In genomic region chr12:8537820-8538219, GRCh38 we compare ENCODE assay signal across 13 cellular contexts. TPM values are rescaled to one million over a fixed set of nuclear protein-coding genes. Genes with fewer than 3 reads are reported as not detected.
DNase-seq lines count a peak whose midpoint lies in the region; ATAC-seq, FAIRE-seq and TF ChIP-seq lines count a peak whose summit lies in the region.
"Not testable (repeated sequence)": the region's sequence is repeated elsewhere in the genome, so short reads cannot be mapped to it uniquely, and the experiment has no call there.
"Had no signal": no experiment of that assay in that cellular context is flagged by ENCODE, and none has a peak within 500 bp of the region (broad histone marks: within the 10 kb centered on the region; RNA-seq: fewer than 3 reads in every experiment).

No MANE protein-coding gene starts in this region.

- POLR2A ChIA-PET in OCI-LY7 (lab: Charles Lee) = interaction anchor here (1.8 kb wide), 1 partner anchor 139 kb away, joined by 4 read pairs; no protein-coding TSS in a partner anchor
- POLR2A ChIA-PET in activated CD4-positive, alpha-beta T cell treated with anti-CD3 and anti-CD28 coated beads for 36 hours (lab: Charles Lee) = not testable (repeated sequence)

- H3K27me3 Mint-ChIP-seq in Calu3 (ENCODE audit: unreplicated experiment) (peaks cover 39% of the 10 kb centered on the region), neural crest cell (ENCODE audit: low read depth) (peaks cover 32% of the 10 kb centered on the region)
- H3K27me3 Mint-ChIP-seq in activated CD4-positive, alpha-beta T cell treated with anti-CD3 and anti-CD28 coated beads for 36 hours = peaks cover 31% of the 10 kb centered on the region

- DNase-seq in Calu3 (peak; percentile 8), OCI-LY7 (ENCODE audit: low spot score) (peak; percentile 34), neural crest cell (ENCODE audit: low read depth, low spot score) (peak; percentile 14)
- DNase-seq in GM12892 (ENCODE audit: insufficient read length); fibroblast of mammary gland (ENCODE audit: low read depth): not testable (repeated sequence)
- peak; percentile 17 for DNase-seq in activated CD4-positive, alpha-beta T cell treated with anti-CD3 and anti-CD28 coated beads for 36 hours

- not testable (repeated sequence) for BruUV-seq in Calu3 (replicated peaks; lab: Mats Ljungman, UMichigan); OCI-LY7 (replicated peaks; lab: Mats Ljungman, UMichigan)

- intact Hi-C loops in Calu3 (cut with micrococcal nuclease; ENCODE audit: unreplicated experiment); OCI-LY7 (cut with micrococcal nuclease; ENCODE audit: unreplicated experiment); activated CD4-positive, alpha-beta T cell treated with anti-CD3 and anti-CD28 coated beads for 36 hours (cut with DNase I, micrococcal nuclease): not testable (repeated sequence)

- H3K36me3 Mint-ChIP-seq in Calu3 (ENCODE audit: insufficient read depth, unreplicated experiment); activated CD4-positive, alpha-beta T cell treated with anti-CD3 and anti-CD28 coated beads for 36 hours (ENCODE audit: low read depth); neural crest cell (ENCODE audit: low read depth): not testable (repeated sequence)

- not testable (repeated sequence) for ATAC-seq in activated CD4-positive, alpha-beta T cell treated with anti-CD3 and anti-CD28 coated beads for 36 hours

- not testable (repeated sequence) for H3K4me2 ChIP-seq in OCI-LY7 (ENCODE audit: low read length)

- not testable (repeated sequence) for H3K36me3 ChIP-seq in OCI-LY7 (ENCODE audit: insufficient read depth, low read length)

- H4K20me1 ChIP-seq in OCI-LY7 (ENCODE audit: insufficient read depth, low read length) = not testable (repeated sequence)

- not testable (repeated sequence) for H3K27ac Mint-ChIP-seq in Calu3 (ENCODE audit: unreplicated experiment); activated CD4-positive, alpha-beta T cell treated with anti-CD3 and anti-CD28 coated beads for 36 hours; neural crest cell (ENCODE audit: unreplicated experiment)

- not testable (repeated sequence) for H3K79me2 ChIP-seq in OCI-LY7 (ENCODE audit: insufficient read depth, low read depth, low read length)

- H3K9me3 ChIP-seq in OCI-LY7 (ENCODE audit: low read length) = not testable (repeated sequence)

- H3K4me3 Mint-ChIP-seq in Calu3 (ENCODE audit: low read depth, unreplicated experiment); activated CD4-positive, alpha-beta T cell treated with anti-CD3 and anti-CD28 coated beads for 36 hours; neural crest cell: not testable (repeated sequence)

- not testable (repeated sequence) for H3K27ac ChIP-seq in OCI-LY7 (ENCODE audit: low read depth, low read length, poor library complexity, severe bottlenecking)

- peak; percentile 60 for FAIRE-seq in GM12892 (lab: Jason Lieb, UNC)

- not testable (repeated sequence) for H3K4me1 ChIP-seq in OCI-LY7 (ENCODE audit: insufficient read depth, low read length, poor library complexity, severe bottlenecking)

- H2AFZ ChIP-seq in OCI-LY7 (ENCODE audit: low read length) = not testable (repeated sequence)

- H3K9me3 Mint-ChIP-seq in Calu3 (ENCODE audit: low read depth, unreplicated experiment); activated CD4-positive, alpha-beta T cell treated with anti-CD3 and anti-CD28 coated beads for 36 hours (ENCODE audit: low read depth); neural crest cell: not testable (repeated sequence)

- TF ChIP-seq POLR2A in GM12892 (IDR thresholded peaks at IDR 0.05; ENCODE audit: low read depth, low read length) = not testable (repeated sequence)

- CTCF ChIA-PET in Calu3 (lab: Charles Lee); OCI-LY7 (lab: Charles Lee; ENCODE audit: unreplicated experiment); activated CD4-positive, alpha-beta T cell treated with anti-CD3 and anti-CD28 coated beads for 36 hours (lab: Charles Lee): not testable (repeated sequence)

- not testable (repeated sequence) for H3K4me1 Mint-ChIP-seq in Calu3 (ENCODE audit: low read depth, unreplicated experiment); activated CD4-positive, alpha-beta T cell treated with anti-CD3 and anti-CD28 coated beads for 36 hours; neural crest cell

- H3K4me3 ChIP-seq in OCI-LY7 (ENCODE audit: low read depth, low read length, poor library complexity, severe bottlenecking); fibroblast of mammary gland (ENCODE audit: control insufficient read depth, low read depth, low read length): not testable (repeated sequence)

- TF ChIP-seq CTCF in Calu3 (IDR thresholded peaks at IDR 0.05; ENCODE audit: unreplicated experiment) = not testable (repeated sequence)
- TF ChIP-seq CTCF in LNCAP (IDR thresholded peaks at IDR 0.05) = peak; percentile 45
- TF ChIP-seq CTCF in OCI-LY7 (conservative IDR thresholded peaks at IDR 0.05; ENCODE audit: low read length) = peak; percentile 64
- peak; percentile 18 for TF ChIP-seq CTCF in fibroblast of mammary gland (conservative IDR thresholded peaks at IDR 0.05; ENCODE audit: control insufficient read depth, insufficient read depth, low read depth, low read length)
- peak; percentile 53 for TF ChIP-seq CTCF in neural crest cell (conservative IDR thresholded peaks at IDR 0.05)

- not testable (repeated sequence) for H3K9me2 ChIP-seq in OCI-LY7 (ENCODE audit: insufficient read depth, low read length)

RNA-seq across cellular contexts. Expression of gene CLEC4E, which starts 2.9 kb away (rescaled TPM):
- total RNA-seq in Calu3 (2022) = not detected in 2 replicates
- not detected for polyA plus RNA-seq in GM12892 (2012; ENCODE audit: missing spikeins)
- not detected in 2 replicates for total RNA-seq in OCI-LY7 (2014; rRNA removed; shearing (Covaris generic))
- not detected in 2 replicates for total RNA-seq in OCI-LY7 (2022)
- not detected for total RNA-seq in activated CD4-positive, alpha-beta T cell treated with anti-CD3 and anti-CD28 coated beads for 36 hours
- total RNA-seq in neural crest cell = not detected in 2 replicates
- total RNA-seq: activated CD8-positive, alpha-beta memory T cell treated with anti-CD3 and anti-CD28 coated beads, Interleukin-2, amount 10 ng/mL, durations not matched to agents 7 days and 5 days; activated T-helper 1 cell treated with anti-CD3 and anti-CD28 coated beads, Interleukin-12 subunit alpha, Interleukin-12 subunit beta, Interleukin-2, Interleukin-4 antibody, amounts not matched to agents 30 ng/mL and 10 ng/mL and 1 ng/mL, durations not matched to agents 14 hours and 24 hours and 36 hours; left colon; naive thymus-derived CD8-positive, alpha-beta T cell; temporal lobe had no signal

RNA-seq across cellular contexts. Expression of gene CLEC4D, which starts 24.5 kb away (rescaled TPM):
- total RNA-seq in Calu3 (2022) (not detected in 2 replicates), OCI-LY7 (2022) (not detected in 2 replicates), neural crest cell (not detected in 2 replicates)
- not detected for polyA plus RNA-seq in GM12892 (2012; ENCODE audit: missing spikeins)
- not detected in 2 replicates for total RNA-seq in OCI-LY7 (2014; rRNA removed; shearing (Covaris generic))
- not detected for total RNA-seq in activated CD4-positive, alpha-beta T cell treated with anti-CD3 and anti-CD28 coated beads for 36 hours
- total RNA-seq: activated CD8-positive, alpha-beta memory T cell treated with anti-CD3 and anti-CD28 coated beads, Interleukin-2, amount 10 ng/mL, durations not matched to agents 7 days and 5 days; activated T-helper 1 cell treated with anti-CD3 and anti-CD28 coated beads, Interleukin-12 subunit alpha, Interleukin-12 subunit beta, Interleukin-2, Interleukin-4 antibody, amounts not matched to agents 30 ng/mL and 10 ng/mL and 1 ng/mL, durations not matched to agents 14 hours and 24 hours and 36 hours; glomerular endothelial cell; naive thymus-derived CD8-positive, alpha-beta T cell; temporal lobe had no signal
- polyA plus RNA-seq: naive thymus-derived CD8-positive, alpha-beta T cell had no signal
